In genomic region chr22:46619830-46620501, GRCh38 we compare ENCODE assay signal across 8 cellular contexts. TPM values are rescaled to one million over a fixed set of nuclear protein-coding genes. Genes with fewer than 3 reads are reported as not detected.
DNase-seq lines count a peak whose midpoint lies in the region; ATAC-seq, FAIRE-seq and TF ChIP-seq lines count a peak whose summit lies in the region.

GRAMD4 (plus strand) TSS chr22:46620386; CDS start chr22:46626800, 6,414 bp downstream.

- intact Hi-C loops in pancreas (cut with DNase I): no loop called here

- H3K4me3 ChIP-seq in SJCRH30: peak within 1 kb of the TSS; percentile 2; the same call in 1 of the 2 replicates
- no peak within 1 kb of the TSS for H3K4me3 ChIP-seq in fibroblast of villous mesenchyme (ENCODE audit: low read depth, low read length)
- no peak within 1 kb of the TSS for H3K4me3 ChIP-seq in pancreas

- FAIRE-seq in pancreas (lab: Jason Lieb, UNC): no peak

- H2BK12ac ChIP-seq in H9 (ENCODE audit: insufficient read length, low read depth, low read length): no peak within 1 kb of the TSS

- H3K14ac ChIP-seq in H9 (ENCODE audit: insufficient read depth, low read length): peak within 1 kb of the TSS; percentile 11; the same call in 1 of the 2 replicates

- H3K23ac ChIP-seq in H9 (ENCODE audit: insufficient read length, low read depth, low read length): no peak within 1 kb of the TSS

- H3K4me1 ChIP-seq in H9 (ENCODE audit: insufficient read depth, low read length): no peaks in the 10 kb centered on the region
- peaks cover 23% of the 10 kb centered on the region for H3K4me1 ChIP-seq in SJCRH30
- no peaks in the 10 kb centered on the region for H3K4me1 ChIP-seq in pancreas

- no peak within 1 kb of the TSS for H3K4me2 ChIP-seq in H9 (ENCODE audit: insufficient read depth, insufficient read length, low read length)

- no peak within 1 kb of the TSS for H2AK5ac ChIP-seq in H9 (ENCODE audit: insufficient read length, low read length)

- H3K9me3 Mint-ChIP-seq in H9: peaks cover 0 to 5% of the 10 kb centered on the region in 2 experiments; a peak in 1 of 5 replicates
- no peaks in the 10 kb centered on the region for H3K9me3 Mint-ChIP-seq in activated naive CD4-positive, alpha-beta T cell treated with anti-CD3 and anti-CD28 coated beads, Interleukin-2, amount 10 ng/mL, durations not matched to agents 7 days and 5 days

- H3K4me3 Mint-ChIP-seq in H9: no peak within 1 kb of the TSS; a peak in 1 of 5 replicates
- no peak within 1 kb of the TSS for H3K4me3 Mint-ChIP-seq in activated naive CD4-positive, alpha-beta T cell treated with anti-CD3 and anti-CD28 coated beads, Interleukin-2, amount 10 ng/mL, durations not matched to agents 7 days and 5 days

- H3K27ac Mint-ChIP-seq in H9: peak within 1 kb of the TSS in 2 of 3 experiments; percentile 47 to 77; a peak in 4 of 7 replicates
- H3K27ac Mint-ChIP-seq in activated naive CD4-positive, alpha-beta T cell treated with anti-CD3 and anti-CD28 coated beads, Interleukin-2, amount 10 ng/mL, durations not matched to agents 7 days and 5 days: no peak within 1 kb of the TSS

- no peak within 1 kb of the TSS for H3K9ac ChIP-seq in H9 (ENCODE audit: extremely low read depth, insufficient read length, low read length)

- H3K56ac ChIP-seq in H9 (ENCODE audit: insufficient read length, low read depth, low read length): no peak within 1 kb of the TSS

- no peaks in the 10 kb centered on the region for H3K79me1 ChIP-seq in H9 (ENCODE audit: insufficient read depth, low read depth, low read length, poor library complexity, severe bottlenecking)

- no peaks in the 10 kb centered on the region for H3K27me3 ChIP-seq in H9 (ENCODE audit: insufficient read depth, low read length)
- no peaks in the 10 kb centered on the region for H3K27me3 ChIP-seq in SJCRH30
- H3K27me3 ChIP-seq in pancreas: no peaks in the 10 kb centered on the region

- H2BK120ac ChIP-seq in H9 (ENCODE audit: low read depth, low read length, poor library complexity, severe bottlenecking): no peak within 1 kb of the TSS

- no peak within 1 kb of the TSS for H3K4ac ChIP-seq in H9 (ENCODE audit: low read depth, low read length)

- peaks cover 0 to 2% of the 10 kb centered on the region in 2 experiments; a peak in 1 of 4 replicates for H3K4me1 Mint-ChIP-seq in H9
- peaks cover 8% of the 10 kb centered on the region for H3K4me1 Mint-ChIP-seq in activated naive CD4-positive, alpha-beta T cell treated with anti-CD3 and anti-CD28 coated beads, Interleukin-2, amount 10 ng/mL, durations not matched to agents 7 days and 5 days

- H3K79me2 ChIP-seq in H9 (ENCODE audit: insufficient read depth, low read length): no peaks in the 10 kb centered on the region

- no peak within 1 kb of the TSS for H2BK20ac ChIP-seq in H9 (ENCODE audit: low read depth, low read length, poor library complexity, severe bottlenecking)

- H3K18ac ChIP-seq in H9 (ENCODE audit: insufficient read length, low read depth, low read length): no peak within 1 kb of the TSS

- peak in 3 of 4 donors; percentile 39 to 59 (median 49) for ATAC-seq in pancreas
- ATAC-seq in HG02571 (IDR thresholded peaks at IDR 0.05; ENCODE audit: unreplicated experiment): no peak
- ATAC-seq in GM18498 (IDR thresholded peaks at IDR 0.05; ENCODE audit: unreplicated experiment): no peak

- H3K27me3 Mint-ChIP-seq in H9 (ENCODE audit: low read depth): no peaks in the 10 kb centered on the region
- H3K27me3 Mint-ChIP-seq in activated naive CD4-positive, alpha-beta T cell treated with anti-CD3 and anti-CD28 coated beads, Interleukin-2, amount 10 ng/mL, durations not matched to agents 7 days and 5 days: peaks cover 11% of the 10 kb centered on the region

- no peak within 1 kb of the TSS for H3T11ph ChIP-seq in H9 (ENCODE audit: low read length)

- no peak within 1 kb of the TSS for H2AFZ ChIP-seq in H9 (ENCODE audit: low read length)

- H2BK15ac ChIP-seq in H9 (ENCODE audit: low read depth, low read length): no peak within 1 kb of the TSS

- CTCF ChIA-PET in activated naive CD4-positive, alpha-beta T cell treated with anti-CD3 and anti-CD28 coated beads, Interleukin-2, amount 10 ng/mL, durations not matched to agents 7 days and 5 days (lab: Charles Lee): no interaction called here

- H4K8ac ChIP-seq in H9 (replicated peaks; ENCODE audit: insufficient read length, low read depth, low read length): no peak within 1 kb of the TSS

- no peaks in the 10 kb centered on the region for H3K23me2 ChIP-seq in H9 (ENCODE audit: insufficient read length, low read depth, low read length, poor library complexity, severe bottlenecking)

- no peak within 1 kb of the TSS for H2BK5ac ChIP-seq in H9 (ENCODE audit: insufficient read length, low read length)

- no peak within 1 kb of the TSS for H3K27ac ChIP-seq in H9 (ENCODE audit: insufficient read length, low read depth, low read length)
- peak within 1 kb of the TSS; percentile 28; the same call in 1 of the 2 replicates for H3K27ac ChIP-seq in SJCRH30
- H3K27ac ChIP-seq in pancreas: no peak within 1 kb of the TSS

- no peaks in the 10 kb centered on the region for H3K36me3 ChIP-seq in SJCRH30
- H3K36me3 ChIP-seq in pancreas: no peaks in the 10 kb centered on the region

- no peak within 1 kb of the TSS for H4K91ac ChIP-seq in H9 (ENCODE audit: insufficient read length, low read depth, low read length)

- no peaks in the 10 kb centered on the region for H3K9me3 ChIP-seq in H9 (ENCODE audit: control insufficient read depth, low read depth, low read length)
- H3K9me3 ChIP-seq in SJCRH30 (replicated peaks): no peaks in the 10 kb centered on the region
- no peaks in the 10 kb centered on the region for H3K9me3 ChIP-seq in pancreas

- no peaks in the 10 kb centered on the region for H4K20me1 ChIP-seq in H9 (ENCODE audit: control insufficient read depth, insufficient read depth, insufficient read length)

- DNase-seq in H9 (no peak), SJCRH30 (peak; percentile 90 to 91), fibroblast of villous mesenchyme (ENCODE audit: low read depth) (no peak), pancreas (peak in 1 of 6 donors; percentile 53), AG08395 (ENCODE audit: low spot score) (no peak)
- DNase-seq in activated naive CD4-positive, alpha-beta T cell treated with anti-CD3 and anti-CD28 coated beads, Interleukin-2, amount 10 ng/mL, durations not matched to agents 7 days and 5 days: no peak

- H4K5ac ChIP-seq in H9 (ENCODE audit: insufficient read length, low read depth, low read length): no peak within 1 kb of the TSS

- no peaks in the 10 kb centered on the region for H3K36me3 Mint-ChIP-seq in H9 (ENCODE audit: insufficient read depth in 1 of 3, low read depth in 3 of 3)
- peaks cover 3% of the 10 kb centered on the region for H3K36me3 Mint-ChIP-seq in activated naive CD4-positive, alpha-beta T cell treated with anti-CD3 and anti-CD28 coated beads, Interleukin-2, amount 10 ng/mL, durations not matched to agents 7 days and 5 days

- TF ChIP-seq CTCF in H9 (conservative IDR thresholded peaks at IDR 0.05): no peak
- TF ChIP-seq CTCF in fibroblast of villous mesenchyme (IDR thresholded peaks at IDR 0.05; ENCODE audit: insufficient read depth, low read depth, low read length): no peak
- no peak for TF ChIP-seq CTCF in pancreas (IDR thresholded peaks at IDR 0.05)

- WGBS in H9 (ENCODE audit: extremely low coverage, insufficient read length, low lambda C conversion rate): no CpG with 5 or more reads among the region's 20 CpGs
- 71 to 76% methylated on average over 20 of the region's 20 CpGs for WGBS in pancreas, 2 donors

RNA-seq across cellular contexts. Expression of gene GRAMD4, which starts in this region (rescaled TPM):
- total RNA-seq in H9 (2021) (19.8 and 20.4 TPM in 2 replicates), fibroblast of villous mesenchyme (8.7 and 18.1 TPM in 2 replicates), pancreas (10 to 100 TPM; 16.6 to 36.4 (median 23.6) TPM)
- total RNA-seq in SJCRH30 (2014; rRNA removed; shearing (Covaris generic)): 8.6 and 8.8 TPM in 2 replicates
- polyA plus RNA-seq in pancreas: 10 to 100 TPM; 13.2 to 13.8 TPM

Comparison
In these comparisons a context has a peak if more than half of its experiments do, and no peak if none do; other contexts are left out.
1. DNase-seq: peak in SJCRH30 (2 of 2); none in H9 (single experiment), fibroblast of villous mesenchyme (single experiment), AG08395 (single experiment) and activated naive CD4-positive, alpha-beta T cell treated with anti-CD3 and anti-CD28 coated beads, Interleukin-2, amount 10 ng/mL, durations not matched to agents 7 days and 5 days (single experiment).
2. ATAC-seq: peak in pancreas (3 of 4); none in HG02571 (single experiment) and GM18498 (single experiment).